In the genomic region with DNA sequence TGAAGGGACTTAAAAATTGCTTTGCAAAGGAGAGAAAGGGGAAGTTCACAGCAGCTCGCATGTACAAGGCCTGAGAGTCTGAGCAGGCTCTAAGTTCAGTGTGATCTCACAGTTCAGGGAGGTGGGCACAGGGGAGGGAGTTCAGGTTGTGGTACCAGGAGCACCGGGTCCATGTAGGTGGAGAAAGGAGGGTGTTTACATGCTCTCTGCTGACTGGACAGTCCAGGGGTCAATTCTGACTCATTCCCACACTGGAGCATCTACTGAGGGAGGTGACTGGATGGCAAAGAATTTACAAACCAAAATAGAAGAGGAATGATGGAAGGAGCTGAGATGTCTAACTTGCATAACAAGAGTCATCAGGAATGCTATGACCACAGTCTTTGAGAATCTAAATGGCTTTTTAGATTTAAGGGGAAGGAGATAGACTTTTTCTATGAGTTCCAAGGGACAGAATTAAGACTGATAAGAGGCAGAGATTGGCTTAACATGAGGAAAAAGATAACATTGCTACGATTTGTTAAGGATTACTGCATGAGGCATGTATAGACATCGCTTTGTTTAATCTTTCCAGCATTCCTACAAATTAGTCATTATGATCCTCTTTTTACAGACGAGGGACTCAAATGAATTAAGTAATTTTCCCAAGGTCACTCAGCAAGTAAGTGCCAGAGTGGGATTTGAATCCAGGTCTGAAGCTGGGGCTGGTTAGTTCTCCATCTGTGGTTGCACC, we compare ENCODE assay signal across 13 cellular contexts. TPM values are rescaled to one million over a fixed set of nuclear protein-coding genes. Genes with fewer than 3 reads are reported as not detected.
DNase-seq lines count a peak whose midpoint lies in the region; ATAC-seq and TF ChIP-seq lines count a peak whose summit lies in the region.
"Had no signal": no experiment of that assay in that cellular context is flagged by ENCODE, and none has a peak within 500 bp of the region (broad histone marks: within the 10 kb centered on the region; RNA-seq: fewer than 3 reads in every experiment).

No MANE protein-coding gene starts in this region.

- BruUV-seq in Calu3 (replicated peaks; lab: Mats Ljungman, UMichigan) = no TSS peak

- peaks cover 0 to 4% of the 10 kb centered on the region in 2 donors for H3K4me1 ChIP-seq in lung (ENCODE audit: control insufficient read depth in 2 of 2, insufficient read depth in 2 of 2, low read length in 2 of 2)
- H3K4me1 ChIP-seq: upper lobe of left lung had no signal

- peaks cover 50% of the 10 kb centered on the region for H3K27me3 Mint-ChIP-seq in Calu3 (ENCODE audit: unreplicated experiment)
- H3K27me3 Mint-ChIP-seq: IgD-negative memory B cell had no signal

- H3K4me3 ChIP-seq in astrocyte of the cerebellum (ENCODE audit: low read depth, low read length) = no peak overlapping the region
- H3K4me3 ChIP-seq in lung = no peak overlapping the region
- H3K4me3 ChIP-seq: upper lobe of left lung had no signal

- 65 to 78% methylated on average over 5 of the region's 5 CpGs for WGBS in lung, 2 donors

- CTCF ChIA-PET in Calu3 (lab: Charles Lee) = no interaction called here

- TF ChIP-seq CTCF in astrocyte of the cerebellum (IDR thresholded peaks at IDR 0.05; ENCODE audit: low read depth, low read length, missing control alignments) = no peak
- no peak for TF ChIP-seq CTCF in lung (IDR thresholded peaks at IDR 0.05; ENCODE audit: control extremely low read depth, extremely low read depth)
- no peak for TF ChIP-seq CTCF in Calu3 (IDR thresholded peaks at IDR 0.05; ENCODE audit: unreplicated experiment)

- intact Hi-C loops in Calu3 (cut with micrococcal nuclease; ENCODE audit: unreplicated experiment) = no loop called here

- peak overlapping the region in 1 of 2 donors; percentile 39 for H3K27ac ChIP-seq in lung (ENCODE audit: low read depth in 1 of 2, low read length in 1 of 2)
- H3K27ac ChIP-seq: upper lobe of left lung had no signal

- H3K36me3 ChIP-seq in lung (ENCODE audit: control insufficient read depth in 2 of 2, insufficient read depth in 2 of 2, low read length in 2 of 2) = peaks cover 0 to 11% of the 10 kb centered on the region in 2 donors

- DNase-seq in ACHN (peak; percentile 99), HS-27A (ENCODE audit: low read depth) (peak; percentile 85), astrocyte of the cerebellum (ENCODE audit: low read depth) (peak; percentile 87), lung (ENCODE audit: low spot score) (no peak), ecto neural progenitor cell (ENCODE audit: low spot score) (no peak), Calu3 (no peak)
- no peak for DNase-seq in activated T-cell treated with anti-CD3 and anti-CD28 coated beads, Interleukin-2, amount 50 U/mL, for 48 hours
- DNase-seq: SHP77 treated with DMSO at 0.1 percent for 48 hours, small intestine, upper lobe of left lung had no signal

- no peak overlapping the region for H3K4me3 Mint-ChIP-seq in Calu3 (ENCODE audit: low read depth, unreplicated experiment)
- H3K4me3 Mint-ChIP-seq: IgD-negative memory B cell had no signal

- in situ Hi-C loops in ACHN (cut with HindIII; ENCODE audit: low pct_ligation_motif_present, low pct_unique_long_range_greater_than_20kb, low sequenced_read_pairs) = no loop called here
- in situ Hi-C loops in astrocyte of the cerebellum (cut with HindIII; ENCODE audit: low sequenced_read_pairs) = no loop called here

- ATAC-seq in lung (ENCODE audit: insufficient read depth, low FRiP score) (peak; percentile 41), HG03457 (IDR thresholded peaks at IDR 0.05; ENCODE audit: unreplicated experiment) (no peak)

- H3K27me3 ChIP-seq in lung (ENCODE audit: control insufficient read depth, insufficient read depth) = no peaks in the 10 kb centered on the region
- H3K27me3 ChIP-seq: upper lobe of left lung had no signal

- no peaks in the 10 kb centered on the region for H3K9me3 ChIP-seq in lung (ENCODE audit: control insufficient read depth in 2 of 2, insufficient read depth in 1 of 2, low read length in 1 of 2)
- H3K9me3 ChIP-seq: upper lobe of left lung had no signal

- H3K27ac Mint-ChIP-seq in Calu3 (ENCODE audit: unreplicated experiment) = no peak overlapping the region
- H3K27ac Mint-ChIP-seq: activated T-helper 2 cell treated with anti-CD3 and anti-CD28 coated beads, Interferon-gamma antibody, Interleukin-2, Interleukin-4, amounts not matched to agents 10 μg/mL and 5 μg/mL and 100 μg/mL, durations not matched to agents 14 hours and 24 hours and 36 hours; IgD-negative memory B cell had no signal

- H3K36me3 Mint-ChIP-seq in Calu3 (ENCODE audit: insufficient read depth, unreplicated experiment) = no peaks in the 10 kb centered on the region

- H3K4me1 Mint-ChIP-seq in Calu3 (ENCODE audit: low read depth, unreplicated experiment) = peaks cover 13% of the 10 kb centered on the region

- peaks cover 9% of the 10 kb centered on the region for H3K9me3 Mint-ChIP-seq in Calu3 (ENCODE audit: low read depth, unreplicated experiment)
- H3K9me3 Mint-ChIP-seq: activated T-helper 2 cell treated with anti-CD3 and anti-CD28 coated beads, Interferon-gamma antibody, Interleukin-2, Interleukin-4, amounts not matched to agents 10 μg/mL and 5 μg/mL and 100 μg/mL, durations not matched to agents 14 hours and 24 hours and 36 hours; IgD-negative memory B cell had no signal

RNA-seq across cellular contexts. Expression of gene MIS12, which starts 29.9 kb away (rescaled TPM):
- 10 to 100 TPM; 14.1 to 16.3 TPM for total RNA-seq in lung
- polyA plus RNA-seq in lung = 10 to 100 TPM; 14.4 to 16.0 TPM
- total RNA-seq in Calu3 (2022) = 13.6 and 15.9 TPM in 2 replicates

RNA-seq across cellular contexts. Expression of gene DERL2, which starts 30.2 kb away (rescaled TPM):
- 10 to 100 TPM; 39.3 to 67.8 TPM for total RNA-seq in lung
- 100 to 1,000 TPM in 1 of 2 donors, 10 to 100 TPM in 1; 57.9 to 104 TPM for polyA plus RNA-seq in lung
- 52.4 and 56.7 TPM in 2 replicates for total RNA-seq in Calu3 (2022)

RNA-seq across cellular contexts. Expression of gene DHX33, which starts 47.4 kb away (rescaled TPM):
- total RNA-seq in lung (10 to 100 TPM; 11.6 to 13.4 TPM), Calu3 (2022) (17.5 and 19.0 TPM in 2 replicates)
- 1 to 10 TPM; 4.7 to 7.4 TPM for polyA plus RNA-seq in lung

Comparison
In these comparisons a context has a peak if more than half of its experiments do, and no peak if none do; other contexts are left out.
1. DNase-seq: peak in ACHN (single experiment), HS-27A (single experiment) and astrocyte of the cerebellum (single experiment); none in lung (single experiment), ecto neural progenitor cell (single experiment), activated T-cell treated with anti-CD3 and anti-CD28 coated beads, Interleukin-2, amount 50 U/mL, for 48 hours (0 of 2) and Calu3 (single experiment).